ENCODE assay signal across 8 cellular contexts in genomic region chr14:23566782-23567185, GRCh38. TPM values are rescaled to one million over a fixed set of nuclear protein-coding genes. Genes with fewer than 3 reads are reported as not detected.
DNase-seq lines count a peak whose midpoint lies in the region; ATAC-seq, FAIRE-seq and TF ChIP-seq lines count a peak whose summit lies in the region.

No MANE protein-coding gene starts in this region.

- 0 out of 6 replicates have a peak, but pooled peaks of 1 of the 3 experiments have one; percentile 6 for TF ChIP-seq CTCF in GM12878 (IDR thresholded peaks at IDR 0.05 in 2 of 3, conservative IDR thresholded peaks at IDR 0.05 in 1 of 3; ENCODE audit: control insufficient read depth in 2 of 3, extremely low read depth in 1 of 3, insufficient read depth in 1 of 3, low read depth in 3 of 3, low read length in 3 of 3)
- no peak for TF ChIP-seq CTCF in tibial artery (IDR thresholded peaks at IDR 0.05)

- SMC1A ChIA-PET in GM12878 (lab: Charles Lee; ENCODE audit: uncharacterized antibody, unreplicated experiment) = interaction anchor here (1.0 to 2.6 kb wide), 4 partner anchors 10 to 88 kb away, joined by 4 to 10 read pairs (median 4); partner anchors contain the start of genes THTPA and ZFHX2

- 9% methylated on average over 5 of the region's 5 CpGs for WGBS in GM12878 (ENCODE audit: insufficient coverage, insufficient replicate concordance, low lambda C conversion rate, missing lambda C conversion rate)

- DNase-seq in GM12891 (ENCODE audit: insufficient read length, low spot score) (no peak), GM12878 (ENCODE audit: low read depth, low spot score) (no peak), left lobe of liver (ENCODE audit: low spot score) (no peak), tibial artery (no peak), C1 segment of cervical spinal cord (lab: John Stamatoyannopoulos, UW) (no peak), NCI-H1105 (lab: John Stamatoyannopoulos, UW) (no peak)

- H3K27ac ChIP-seq in GM12878 (ENCODE audit: control insufficient read depth, insufficient read depth) (peak overlapping the region; percentile 76), tibial artery (peak overlapping the region; percentile 14 to 33)

- H3K4me3 ChIP-seq in GM12878 (peak overlapping the region; percentile 93), tibial artery (peak overlapping the region; percentile 51 to 55)

- CTCF ChIA-PET in GM12878 (lab: Yijun Ruan, JAX) = interaction anchor here (1.0 to 3.5 kb wide), 7 partner anchors 9 to 92 kb away, joined by 3 to 33 read pairs (median 5); partner anchors contain the start of gene THTPA

- RAD21 ChIA-PET in GM12878 (lab: Charles Lee; ENCODE audit: unreplicated experiment) = interaction anchor here (0.7 to 1.9 kb wide), 5 partner anchors 10 to 333 kb away, joined by 3 to 6 read pairs (median 3); no protein-coding TSS in a partner anchor

- POLR2A ChIA-PET in GM12878 (lab: Charles Lee) = interaction anchor here (1.1 to 1.8 kb wide), 3 partner anchors 9 to 280 kb away, joined by 3 to 8 read pairs (median 4); no protein-coding TSS in a partner anchor

- H3K27me3 ChIP-seq in GM12878 (replicated peaks in 1 of 2; ENCODE audit: control insufficient read depth in 2 of 2, insufficient read depth in 2 of 2, low read length in 1 of 2) = no peaks in the 10 kb centered on the region
- peaks cover 0 to 21% of the 10 kb centered on the region in 2 donors for H3K27me3 ChIP-seq in tibial artery

- peak overlapping the region; percentile 92 for H3K4me2 ChIP-seq in GM12878 (ENCODE audit: control insufficient read depth, insufficient read depth)

- H3K4me1 ChIP-seq in GM12878 (ENCODE audit: control insufficient read depth, insufficient read depth, low read length) (peaks cover 11% of the 10 kb centered on the region), tibial artery (peaks cover 0 to 19% (median 7%) of the 10 kb centered on the region in 4 donors)

- no peak overlapping the region; the same call in 1 of the 2 replicates for H2AFZ ChIP-seq in GM12878 (ENCODE audit: control insufficient read depth, low read depth, low read length)

- TF ChIP-seq POLR2A in GM12891 (IDR thresholded peaks at IDR 0.05; ENCODE audit: low read depth, low read length) = no peak
- no peak; the same call in 1 of the 2 replicates for TF ChIP-seq POLR2A in GM12878 (IDR thresholded peaks at IDR 0.05; ENCODE audit: low read depth, low read length)

- H3K9ac ChIP-seq in GM12878 (ENCODE audit: control insufficient read depth, insufficient read depth, low read length) = peak overlapping the region; percentile 66

- ATAC-seq in HG03097 (IDR thresholded peaks at IDR 0.05; ENCODE audit: low FRiP score, unreplicated experiment) = peak; percentile 2
- ATAC-seq in GM12878 = peak; percentile 20
- ATAC-seq in left lobe of liver = peak; percentile 19
- ATAC-seq in HG02588 (IDR thresholded peaks at IDR 0.05; ENCODE audit: unreplicated experiment) = no peak

- H4K20me1 ChIP-seq in GM12878 (ENCODE audit: control insufficient read depth, insufficient read depth) = no peaks in the 10 kb centered on the region

- no peak for TF ChIP-seq EP300 in GM12878 (IDR thresholded peaks at IDR 0.05; ENCODE audit: borderline replicate concordance in 1 of 2, control insufficient read depth in 1 of 2, low read depth in 2 of 2, low read length in 2 of 2)

- H3K9me3 ChIP-seq in GM12878 (replicated peaks; ENCODE audit: control insufficient read depth, insufficient read depth, low read length) (no peaks in the 10 kb centered on the region), tibial artery (no peaks in the 10 kb centered on the region)

- no peak for TF ChIP-seq RAD21 in GM12878 (IDR thresholded peaks at IDR 0.05; ENCODE audit: insufficient read depth, low read depth, low read length)

- H3K36me3 ChIP-seq in GM12878 (ENCODE audit: control insufficient read depth in 2 of 2, insufficient read depth in 2 of 2, low read length in 1 of 2) (peaks cover 3 to 10% of the 10 kb centered on the region in 2 experiments; a peak in 3 of 4 replicates), tibial artery (peaks cover 0 to 36% (median 0%) of the 10 kb centered on the region in 3 donors)

- intact Hi-C loops in GM12878 (cut with micrococcal nuclease; ENCODE audit: unreplicated experiment) = no loop called here
- intact Hi-C loops in tibial artery (cut with DNase I; ENCODE audit: low total_unique reads) = no loop called here

- peaks cover 13% of the 10 kb centered on the region for H3K79me2 ChIP-seq in GM12878 (ENCODE audit: control insufficient read depth, insufficient read depth, low read length)

- no TSS peak for BruUV-seq in GM12878 (replicated peaks; lab: Mats Ljungman, UMichigan)

- in situ Hi-C loops in GM12878 (cut with MboI) = no loop called here

- FAIRE-seq in GM12891 (lab: Jason Lieb, UNC) (peak; percentile 41), GM12878 (lab: Jason Lieb, UNC) (no peak)

RNA-seq across cellular contexts. Expression of gene AP1G2, which starts 0.8 kb away (rescaled TPM):
- 78.3 TPM for polyA plus RNA-seq in GM12891 (2012; ENCODE audit: low read depth, missing spikeins)
- 258 and 299 TPM in 2 replicates for total RNA-seq in GM12878 (2013; cell fraction: nucleolus; rRNA removed)
- total RNA-seq in GM12878 (2014; rRNA removed) = 74.6 and 74.9 TPM in 2 replicates
- 41.5 and 45.5 TPM in 2 replicates for total RNA-seq in GM12878 (2014; rRNA removed; fragmentation: Illumina TruSeq; extraction: Trizol)
- 110 and 135 TPM in 2 replicates for total RNA-seq in GM12878 (2021)
- 96.6 TPM for polyA plus RNA-seq in GM12878 (2011; ENCODE audit: low read depth)
- 61.2 and 115 TPM in 2 replicates for polyA plus RNA-seq in GM12878 (2011; rRNA removed)
- 117 and 179 TPM in 2 replicates for polyA plus RNA-seq in GM12878 (2011; cell fraction: cytosol; rRNA removed)
- 1,109 and 1,353 TPM in 2 replicates for polyA plus RNA-seq in GM12878 (2011; cell fraction: nucleus; rRNA removed)
- 124 and 126 TPM in 2 replicates for polyA plus RNA-seq in GM12878 (2012)
- 60.4 and 92.7 TPM in 2 replicates for polyA plus RNA-seq in GM12878 (2014; fragmentation: Illumina TruSeq; extraction: Trizol)
- 10 to 100 TPM; 55.6 to 65.5 TPM for polyA plus RNA-seq in GM12878 (2014; fragmentation: Nextera tagmentation; extraction: Ambion mirVana)
- 129 and 146 TPM in 2 replicates for polyA plus RNA-seq in GM12878 (2014; rRNA removed)
- 100 to 1,000 TPM; 114 to 122 TPM for polyA plus RNA-seq in GM12878 (2016; fragmentation: Nextera tagmentation; extraction: Ambion mirVana)
- polyA minus RNA-seq in GM12878 (2011; rRNA and poly(A)+ RNA removed) = 117 and 189 TPM in 2 replicates
- polyA minus RNA-seq in GM12878 (2011; cell fraction: cytosol; rRNA and poly(A)+ RNA removed) = 36.4 and 43.8 TPM in 2 replicates
- polyA minus RNA-seq in GM12878 (2011; cell fraction: nucleus; rRNA and poly(A)+ RNA removed) = 211 and 295 TPM in 2 replicates
- total RNA-seq in left lobe of liver = 19.3 TPM

RNA-seq across cellular contexts. Expression of gene THTPA, which starts 10.7 kb away (rescaled TPM):
- 8.0 TPM for polyA plus RNA-seq in GM12891 (2012; ENCODE audit: low read depth, missing spikeins)
- total RNA-seq in GM12878 (2013; cell fraction: nucleolus; rRNA removed) = 16.2 and 23.2 TPM in 2 replicates
- total RNA-seq in GM12878 (2014; rRNA removed) (10.4 and 16.9 TPM in 2 replicates), GM12878 (2014; rRNA removed; fragmentation: Illumina TruSeq; extraction: Trizol) (7.8 and 8.2 TPM in 2 replicates), GM12878 (2021) (12.4 and 16.9 TPM in 2 replicates), left lobe of liver (11.1 TPM)
- polyA plus RNA-seq in GM12878 (2011; ENCODE audit: low read depth) = 5.1 TPM
- polyA plus RNA-seq in GM12878 (2011; rRNA removed) (3.0 and 4.5 TPM in 2 replicates), GM12878 (2014; fragmentation: Illumina TruSeq; extraction: Trizol) (10.9 and 15.3 TPM in 2 replicates), GM12878 (2014; fragmentation: Nextera tagmentation; extraction: Ambion mirVana) (1 to 10 TPM; 3.1 to 5.9 TPM), GM12878 (2014; rRNA removed) (15.1 and 18.5 TPM in 2 replicates), GM12878 (2016; fragmentation: Nextera tagmentation; extraction: Ambion mirVana) (10 to 100 TPM; 17.8 to 24.9 TPM)
- 6.9 and 8.0 TPM in 2 replicates for polyA plus RNA-seq in GM12878 (2011; cell fraction: cytosol; rRNA removed)
- 9.9 and 14.0 TPM in 2 replicates for polyA plus RNA-seq in GM12878 (2011; cell fraction: nucleus; rRNA removed)
- 7.3 and 8.1 TPM in 2 replicates for polyA plus RNA-seq in GM12878 (2012)
- 5.3 and 10.1 TPM in 2 replicates for polyA minus RNA-seq in GM12878 (2011; rRNA and poly(A)+ RNA removed)
- 1.5 and 2.8 TPM in 2 replicates for polyA minus RNA-seq in GM12878 (2011; cell fraction: cytosol; rRNA and poly(A)+ RNA removed)
- polyA minus RNA-seq in GM12878 (2011; cell fraction: nucleus; rRNA and poly(A)+ RNA removed) = 4.7 and 5.6 TPM in 2 replicates

RNA-seq across cellular contexts. Expression of gene JPH4, which starts 11.8 kb away (rescaled TPM):
- 11.0 TPM for polyA plus RNA-seq in GM12891 (2012; ENCODE audit: low read depth, missing spikeins)
- 18.3 and 18.9 TPM in 2 replicates for total RNA-seq in GM12878 (2013; cell fraction: nucleolus; rRNA removed)
- total RNA-seq in GM12878 (2014; rRNA removed) (2.5 and 2.6 TPM in 2 replicates), GM12878 (2014; rRNA removed; fragmentation: Illumina TruSeq; extraction: Trizol) (3.0 and 3.2 TPM in 2 replicates), GM12878 (2021) (10.3 and 10.6 TPM in 2 replicates), left lobe of liver (0.10 TPM)
- 1.8 TPM for polyA plus RNA-seq in GM12878 (2011; ENCODE audit: low read depth)
- polyA plus RNA-seq in GM12878 (2011; rRNA removed) (6.8 and 8.4 TPM in 2 replicates), GM12878 (2014; fragmentation: Illumina TruSeq; extraction: Trizol) (4.2 and 5.5 TPM in 2 replicates), GM12878 (2014; fragmentation: Nextera tagmentation; extraction: Ambion mirVana) (under 1 TPM; 0.48 to 0.60 TPM), GM12878 (2014; rRNA removed) (6.7 and 7.1 TPM in 2 replicates), GM12878 (2016; fragmentation: Nextera tagmentation; extraction: Ambion mirVana) (1 to 10 TPM; 3.4 to 4.4 TPM)
- polyA plus RNA-seq in GM12878 (2011; cell fraction: cytosol; rRNA removed) = 7.9 and 9.8 TPM in 2 replicates
- polyA plus RNA-seq in GM12878 (2011; cell fraction: nucleus; rRNA removed) = 14.7 and 20.5 TPM in 2 replicates
- 3.2 and 3.6 TPM in 2 replicates for polyA plus RNA-seq in GM12878 (2012)
- 5.5 and 8.0 TPM in 2 replicates for polyA minus RNA-seq in GM12878 (2011; rRNA and poly(A)+ RNA removed)
- polyA minus RNA-seq in GM12878 (2011; cell fraction: cytosol; rRNA and poly(A)+ RNA removed) = 4.4 and 5.3 TPM in 2 replicates
- 4.1 and 6.8 TPM in 2 replicates for polyA minus RNA-seq in GM12878 (2011; cell fraction: nucleus; rRNA and poly(A)+ RNA removed)

RNA-seq across cellular contexts. Expression of gene ZFHX2, which starts 15.2 kb away (rescaled TPM):
- polyA plus RNA-seq in GM12891 (2012; ENCODE audit: low read depth, missing spikeins) = 0.65 TPM
- 3.4 and 3.9 TPM in 2 replicates for total RNA-seq in GM12878 (2013; cell fraction: nucleolus; rRNA removed)
- total RNA-seq in GM12878 (2014; rRNA removed) (0.11 and 0.40 TPM in 2 replicates), GM12878 (2014; rRNA removed; fragmentation: Illumina TruSeq; extraction: Trizol) (0.14 and 0.54 TPM in 2 replicates), GM12878 (2021) (1.8 and 2.2 TPM in 2 replicates), left lobe of liver (0.81 TPM)
- 0.17 TPM for polyA plus RNA-seq in GM12878 (2011; ENCODE audit: low read depth)
- polyA plus RNA-seq in GM12878 (2011; rRNA removed) (0.10 and 0.42 TPM in 2 replicates), GM12878 (2014; fragmentation: Illumina TruSeq; extraction: Trizol) (0.19 and 0.56 TPM in 2 replicates), GM12878 (2014; fragmentation: Nextera tagmentation; extraction: Ambion mirVana) (1 to 10 TPM in 1 of 2 experiments, under 1 TPM in 1; 0.27 to 1.3 TPM), GM12878 (2014; rRNA removed) (0.32 and 0.72 TPM in 2 replicates), GM12878 (2016; fragmentation: Nextera tagmentation; extraction: Ambion mirVana) (1 to 10 TPM in 1 of 2 experiments, under 1 TPM in 1; 0.59 to 1.2 TPM)
- polyA plus RNA-seq in GM12878 (2011; cell fraction: cytosol; rRNA removed) = 0.13 TPM in 2 replicates
- 1.2 and 2.8 TPM in 2 replicates for polyA plus RNA-seq in GM12878 (2011; cell fraction: nucleus; rRNA removed)
- 0.84 and 0.97 TPM in 2 replicates for polyA plus RNA-seq in GM12878 (2012)
- 0.95 and 1.3 TPM in 2 replicates for polyA minus RNA-seq in GM12878 (2011; rRNA and poly(A)+ RNA removed)
- polyA minus RNA-seq in GM12878 (2011; cell fraction: cytosol; rRNA and poly(A)+ RNA removed) = 0.53 and 0.83 TPM in 2 replicates
- 1.7 and 2.7 TPM in 2 replicates for polyA minus RNA-seq in GM12878 (2011; cell fraction: nucleus; rRNA and poly(A)+ RNA removed)
